Comparison of ENCODE assay signal across 1 cellular context in the genomic region with DNA sequence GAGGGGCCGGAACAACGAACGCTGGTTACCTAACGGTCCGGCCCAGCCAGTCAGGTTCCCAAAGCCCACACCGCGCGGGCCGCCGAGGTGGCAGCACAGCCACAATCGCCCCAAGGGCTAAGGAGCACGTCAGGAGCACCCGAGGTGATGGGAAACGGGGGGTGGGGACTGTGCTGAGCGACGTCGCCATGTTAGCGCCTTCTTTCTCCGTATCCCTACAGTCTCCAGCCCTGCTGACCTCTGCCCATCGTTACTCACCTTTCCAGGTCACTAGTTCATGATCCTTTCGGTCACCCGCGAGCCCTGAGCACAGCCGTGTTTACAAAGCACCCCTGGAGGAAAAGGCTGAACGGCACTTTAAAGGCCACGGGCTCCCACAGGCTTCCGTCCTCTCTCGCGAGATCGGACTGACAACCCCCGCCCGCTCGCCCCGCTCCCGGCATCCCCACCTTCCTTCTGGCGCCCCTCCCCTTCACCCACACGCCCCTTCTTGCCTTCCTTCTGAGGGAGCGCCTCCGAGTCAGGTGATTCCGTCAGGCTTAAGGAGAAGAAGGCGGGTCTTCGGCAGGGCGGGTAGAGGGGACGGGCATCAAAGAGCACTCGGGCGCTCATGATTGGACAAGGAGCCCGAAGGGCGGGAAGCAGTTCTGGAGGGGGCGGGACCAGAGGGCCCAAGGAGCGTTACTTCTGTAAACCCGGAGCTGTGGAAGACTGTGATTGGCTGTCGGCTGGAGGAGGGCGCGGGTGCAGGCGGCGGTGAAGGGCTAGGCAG.
A peak's percentile ranks its signal among the peaks of the same experiment; 100 is the strongest.
TF ChIP-seq lines count a peak whose summit lies in the region.

ATF2 (minus strand) TSS at position 412 of the 772 bp plus-strand sequence. CDS start 31,760 bp downstream, outside the sequence.

TF ChIP-seq in GM12878, 131 proteins besides CTCF, POLR2A, EP300 and RAD21 (continued from another document):
- TF ChIP-seq, protein P1, sequence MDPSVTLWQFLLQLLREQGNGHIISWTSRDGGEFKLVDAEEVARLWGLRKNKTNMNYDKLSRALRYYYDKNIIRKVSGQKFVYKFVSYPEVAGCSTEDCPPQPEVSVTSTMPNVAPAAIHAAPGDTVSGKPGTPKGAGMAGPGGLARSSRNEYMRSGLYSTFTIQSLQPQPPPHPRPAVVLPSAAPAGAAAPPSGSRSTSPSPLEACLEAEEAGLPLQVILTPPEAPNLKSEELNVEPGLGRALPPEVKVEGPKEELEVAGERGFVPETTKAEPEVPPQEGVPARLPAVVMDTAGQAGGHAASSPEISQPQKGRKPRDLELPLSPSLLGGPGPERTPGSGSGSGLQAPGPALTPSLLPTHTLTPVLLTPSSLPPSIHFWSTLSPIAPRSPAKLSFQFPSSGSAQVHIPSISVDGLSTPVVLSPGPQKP (IDR thresholded peaks at IDR 0.05; ENCODE audit: low read depth, low read length), result peak; percentile 46; the same call in 1 of the 2 replicates
- TF ChIP-seq ASH2L (IDR thresholded peaks at IDR 0.05; ENCODE audit: borderline replicate concordance, low read depth), result no peak
- TF ChIP-seq NR2C1 (IDR thresholded peaks at IDR 0.05), result no peak
- peak; percentile 95 for TF ChIP-seq BRCA1 (IDR thresholded peaks at IDR 0.05; ENCODE audit: low read depth, low read length)
- TF ChIP-seq, protein P2, sequence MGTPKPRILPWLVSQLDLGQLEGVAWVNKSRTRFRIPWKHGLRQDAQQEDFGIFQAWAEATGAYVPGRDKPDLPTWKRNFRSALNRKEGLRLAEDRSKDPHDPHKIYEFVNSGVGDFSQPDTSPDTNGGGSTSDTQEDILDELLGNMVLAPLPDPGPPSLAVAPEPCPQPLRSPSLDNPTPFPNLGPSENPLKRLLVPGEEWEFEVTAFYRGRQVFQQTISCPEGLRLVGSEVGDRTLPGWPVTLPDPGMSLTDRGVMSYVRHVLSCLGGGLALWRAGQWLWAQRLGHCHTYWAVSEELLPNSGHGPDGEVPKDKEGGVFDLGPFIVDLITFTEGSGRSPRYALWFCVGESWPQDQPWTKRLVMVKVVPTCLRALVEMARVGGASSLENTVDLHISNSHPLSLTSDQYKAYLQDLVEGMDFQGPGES (IDR thresholded peaks at IDR 0.05), result no peak
- peak; percentile 29 for TF ChIP-seq SIX5 (IDR thresholded peaks at IDR 0.05; ENCODE audit: low read depth, low read length, severe bottlenecking)
- TF ChIP-seq, protein P3, sequence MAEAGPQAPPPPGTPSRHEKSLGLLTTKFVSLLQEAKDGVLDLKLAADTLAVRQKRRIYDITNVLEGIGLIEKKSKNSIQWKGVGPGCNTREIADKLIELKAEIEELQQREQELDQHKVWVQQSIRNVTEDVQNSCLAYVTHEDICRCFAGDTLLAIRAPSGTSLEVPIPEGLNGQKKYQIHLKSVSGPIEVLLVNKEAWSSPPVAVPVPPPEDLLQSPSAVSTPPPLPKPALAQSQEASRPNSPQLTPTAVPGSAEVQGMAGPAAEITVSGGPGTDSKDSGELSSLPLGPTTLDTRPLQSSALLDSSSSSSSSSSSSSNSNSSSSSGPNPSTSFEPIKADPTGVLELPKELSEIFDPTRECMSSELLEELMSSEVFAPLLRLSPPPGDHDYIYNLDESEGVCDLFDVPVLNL (IDR thresholded peaks at IDR 0.05; ENCODE audit: low read depth, low read length), result no peak; the same call in 1 of the 2 replicates
- no peak for TF ChIP-seq MTA2 (IDR thresholded peaks at IDR 0.05; ENCODE audit: low read depth)
- peak; percentile 67 for TF ChIP-seq NR2F1 (conservative IDR thresholded peaks at IDR 0.05)
- TF ChIP-seq HDAC6 (IDR thresholded peaks at IDR 0.05; ENCODE audit: unreplicated experiment), result no peak
- 0 out of 2 replicates have a peak, but pooled peaks have one; percentile 69 for TF ChIP-seq LARP7 (IDR thresholded peaks at IDR 0.05)
- TF ChIP-seq BCL11A (IDR thresholded peaks at IDR 0.05; ENCODE audit: low read depth, low read length), result 0 out of 2 replicates have a peak, but pooled peaks have one; percentile 34
- TF ChIP-seq, protein P4, sequence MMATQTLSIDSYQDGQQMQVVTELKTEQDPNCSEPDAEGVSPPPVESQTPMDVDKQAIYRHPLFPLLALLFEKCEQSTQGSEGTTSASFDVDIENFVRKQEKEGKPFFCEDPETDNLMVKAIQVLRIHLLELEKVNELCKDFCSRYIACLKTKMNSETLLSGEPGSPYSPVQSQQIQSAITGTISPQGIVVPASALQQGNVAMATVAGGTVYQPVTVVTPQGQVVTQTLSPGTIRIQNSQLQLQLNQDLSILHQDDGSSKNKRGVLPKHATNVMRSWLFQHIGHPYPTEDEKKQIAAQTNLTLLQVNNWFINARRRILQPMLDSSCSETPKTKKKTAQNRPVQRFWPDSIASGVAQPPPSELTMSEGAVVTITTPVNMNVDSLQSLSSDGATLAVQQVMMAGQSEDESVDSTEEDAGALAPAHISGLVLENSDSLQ (IDR thresholded peaks at IDR 0.05), result peak; percentile 91
- TF ChIP-seq ZNF384 (IDR thresholded peaks at IDR 0.05; ENCODE audit: borderline replicate concordance, low read depth, low read length), result no peak
- TF ChIP-seq YY1 (IDR thresholded peaks at IDR 0.05; ENCODE audit: low read depth, low read length), result peak; percentile 91
TF ChIP-seq in GM12878: peak in this region for 50.
